17 cellular contexts compared by ENCODE assay signal in genomic region chrY:14522380-14522950, GRCh38. TPM values are rescaled to one million over a fixed set of nuclear protein-coding genes. Genes with fewer than 3 reads are reported as not detected.
DNase-seq lines count a peak whose midpoint lies in the region; ATAC-seq and TF ChIP-seq lines count a peak whose summit lies in the region.
"Had no signal": no experiment of that assay in that cellular context is flagged by ENCODE, and none has a peak within 500 bp of the region (broad histone marks: within the 10 kb centered on the region; RNA-seq: fewer than 3 reads in every experiment).

No MANE protein-coding gene starts in this region.

- no peak overlapping the region for H3K27ac Mint-ChIP-seq in CD8-positive, alpha-beta T cell

- TF ChIP-seq CTCF in GM12864 (IDR thresholded peaks at IDR 0.05; ENCODE audit: low read depth, low read length, missing control alignments), result no peak
- TF ChIP-seq CTCF in CD8-positive, alpha-beta T cell (IDR thresholded peaks at IDR 0.05), result no peak
- no peak for TF ChIP-seq CTCF in tibial artery (IDR thresholded peaks at IDR 0.05)

- no peaks in the 10 kb centered on the region for H3K36me3 ChIP-seq in CD8-positive, alpha-beta T cell (ENCODE audit: insufficient read depth, low read length)
- H3K36me3 ChIP-seq in tibial artery, result no peaks in the 10 kb centered on the region
- H3K36me3 ChIP-seq: adrenal gland, BE2C, upper lobe of right lung had no signal

- no peak overlapping the region for H3K4me3 Mint-ChIP-seq in CD8-positive, alpha-beta T cell

- no peaks in the 10 kb centered on the region for H3K9me3 Mint-ChIP-seq in CD8-positive, alpha-beta T cell

- intact Hi-C loops in CD8-positive, alpha-beta T cell (cut with DNase I, micrococcal nuclease), result no loop called here
- intact Hi-C loops in tibial artery (cut with DNase I; ENCODE audit: low total_unique reads), result no loop called here

- no peak for ATAC-seq in CD8-positive, alpha-beta T cell
- no peak for ATAC-seq in GM18517 (IDR thresholded peaks at IDR 0.05; ENCODE audit: unreplicated experiment)
- ATAC-seq: upper lobe of right lung had no signal

- H3K4me3 ChIP-seq in GM12864 (ENCODE audit: low read depth, low read length) (peak overlapping the region; percentile 85; the same call in 1 of the 2 replicates), tibial artery (peak overlapping the region in 1 of 2 donors; percentile 25)
- H3K4me3 ChIP-seq in CD8-positive, alpha-beta T cell (ENCODE audit: low read depth, low read length), result no peak overlapping the region
- H3K4me3 ChIP-seq: adrenal gland, coronary artery, upper lobe of right lung had no signal

- no peaks in the 10 kb centered on the region for H3K4me1 ChIP-seq in CD8-positive, alpha-beta T cell (ENCODE audit: insufficient read depth, low read length)
- H3K4me1 ChIP-seq in tibial artery, result no peaks in the 10 kb centered on the region
- H3K4me1 ChIP-seq: adrenal gland, BE2C, upper lobe of right lung had no signal

- DNase-seq in GM12864 (ENCODE audit: low read depth) (no peak), anterior cingulate cortex (lab: John Stamatoyannopoulos, UW) (peak in 31 of 58 donors; percentile 0 to 53 (median 14)), hypothalamus (lab: John Stamatoyannopoulos, UW) (peak in 28 of 51 donors; percentile 0 to 68 (median 8)), pons (ENCODE audit: low spot score) (peak; percentile 84), NCI-H187 (lab: John Stamatoyannopoulos, UW) (no peak), tibial artery (no peak)
- DNase-seq in CD8-positive, alpha-beta T cell, result no peak
- DNase-seq: activated CD4-positive, alpha-beta T cell treated with anti-CD3 and anti-CD28 coated beads, Interleukin-2, amount 50 U/mL, for 48 hours; activated T-cell treated with anti-CD3 and anti-CD28 coated beads, Interleukin-2, amount 50 U/mL, for 48 hours; BE2C; NCI-H1436 treated with DMSO at 0.1 percent for 48 hours; NCI-H510A treated with DMSO at 0.1 percent for 48 hours; upper lobe of right lung had no signal

- no peaks in the 10 kb centered on the region for H3K9me3 ChIP-seq in CD8-positive, alpha-beta T cell (ENCODE audit: low read length)
- no peaks in the 10 kb centered on the region for H3K9me3 ChIP-seq in tibial artery
- H3K9me3 ChIP-seq: adrenal gland, BE2C, upper lobe of right lung had no signal

- H3K27ac ChIP-seq in CD8-positive, alpha-beta T cell (ENCODE audit: low read depth, low read length), result no peak overlapping the region
- no peak overlapping the region for H3K27ac ChIP-seq in tibial artery
- H3K27ac ChIP-seq: adrenal gland, coronary artery, upper lobe of right lung had no signal

- POLR2A ChIA-PET in CD8-positive, alpha-beta T cell (lab: Charles Lee), result no interaction called here

- CTCF ChIA-PET in CD8-positive, alpha-beta T cell (lab: Charles Lee), result interaction anchor here (0.6 kb wide), 1 partner anchor 190 kb away, joined by 3 read pairs; no protein-coding TSS in a partner anchor

- peaks cover 22% of the 10 kb centered on the region for H3K27me3 Mint-ChIP-seq in CD8-positive, alpha-beta T cell (ENCODE audit: low read depth)

- H3K36me3 Mint-ChIP-seq in CD8-positive, alpha-beta T cell, result no peaks in the 10 kb centered on the region

- H3K4me1 Mint-ChIP-seq in CD8-positive, alpha-beta T cell (ENCODE audit: low read depth), result peaks cover 7% of the 10 kb centered on the region

- H3K27me3 ChIP-seq in CD8-positive, alpha-beta T cell (ENCODE audit: insufficient read depth, low read length), result no peaks in the 10 kb centered on the region
- H3K27me3 ChIP-seq in tibial artery, result no peaks in the 10 kb centered on the region
- H3K27me3 ChIP-seq: adrenal gland, BE2C, upper lobe of right lung had no signal

RNA-seq across cellular contexts. Expression of gene NLGN4Y, which starts 1.9 kb away (rescaled TPM):
- under 1 TPM; 0.06 to 0.22 TPM for total RNA-seq in CD8-positive, alpha-beta T cell
- total RNA-seq: OCI-LY7 had no signal

Comparison
In these comparisons a context has a peak if more than half of its experiments do, and no peak if none do; other contexts are left out.
1. DNase-seq: peak in anterior cingulate cortex (31 of 58), hypothalamus (28 of 51) and pons (single experiment); none in GM12864 (single experiment), CD8-positive, alpha-beta T cell (0 of 7), NCI-H187 (0 of 2) and tibial artery (0 of 2).